ENCODE assay signal across 10 cellular contexts in the genomic region with DNA sequence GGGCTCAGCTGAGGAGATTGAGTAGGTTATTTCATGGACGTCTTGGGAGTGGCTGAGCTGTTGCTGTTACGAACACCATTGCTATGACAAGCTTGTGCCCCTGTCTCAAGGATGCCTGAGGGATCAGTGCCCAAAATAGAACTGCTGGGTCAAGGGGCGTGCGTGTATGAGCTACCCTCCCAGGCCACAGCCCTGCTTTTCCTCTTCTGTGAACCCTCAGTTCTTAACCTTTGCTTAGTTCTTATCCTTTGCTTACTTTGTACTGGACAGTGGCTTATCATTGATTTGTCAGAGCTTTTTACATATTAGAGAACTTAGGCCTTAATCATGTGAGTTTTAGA. TPM values are rescaled to one million over a fixed set of nuclear protein-coding genes. Genes with fewer than 3 reads are reported as not detected.
DNase-seq lines count a peak whose midpoint lies in the region; ATAC-seq and TF ChIP-seq lines count a peak whose summit lies in the region.
"Had no signal": no experiment of that assay in that cellular context is flagged by ENCODE, and none has a peak within 500 bp of the region (broad histone marks: within the 10 kb centered on the region; RNA-seq: fewer than 3 reads in every experiment).

No MANE protein-coding gene starts in this region.

- intact Hi-C loops in Calu3 (cut with micrococcal nuclease; ENCODE audit: unreplicated experiment): no loop called here
- intact Hi-C loops in naive thymus-derived CD4-positive, alpha-beta T cell (cut with micrococcal nuclease): loop anchor here (2.0 to 5.0 kb wide), 3 partner anchors 19 to 173 kb away; a partner anchor contains a TSS

- H3K4me3 ChIP-seq in BLaER1 treated with 17β-estradiol and CSF1 and Interleukin-3, amounts not matched to agents 10 nM and 100 nM: peak overlapping the region in 3 of 10 experiments; percentile 43 to 57 (median 45); a peak in 4 of 20 replicates
- H3K4me3 ChIP-seq in naive thymus-derived CD4-positive, alpha-beta T cell (ENCODE audit: low read length): peak overlapping the region; percentile 68
- H3K4me3 ChIP-seq: GM23248 had no signal

- peaks cover 6% of the 10 kb centered on the region for H3K36me3 Mint-ChIP-seq in Calu3 (ENCODE audit: insufficient read depth, unreplicated experiment)
- peaks cover 82% of the 10 kb centered on the region for H3K36me3 Mint-ChIP-seq in activated CD8-positive, alpha-beta T cell treated with anti-CD3 and anti-CD28 coated beads, Interleukin-2, amount 10 ng/mL, durations not matched to agents 7 days and 5 days (ENCODE audit: low read depth)
- H3K36me3 Mint-ChIP-seq in naive thymus-derived CD4-positive, alpha-beta T cell: peaks cover 5 to 52% (median 28%) of the 10 kb centered on the region in 5 donors

- BruUV-seq in Calu3 (replicated peaks; lab: Mats Ljungman, UMichigan): no TSS peak

- peak overlapping the region; percentile 44 for H3K27ac Mint-ChIP-seq in Calu3 (ENCODE audit: unreplicated experiment)
- peak overlapping the region; percentile 93 for H3K27ac Mint-ChIP-seq in activated CD8-positive, alpha-beta T cell treated with anti-CD3 and anti-CD28 coated beads, Interleukin-2, amount 10 ng/mL, durations not matched to agents 7 days and 5 days
- H3K27ac Mint-ChIP-seq in naive thymus-derived CD4-positive, alpha-beta T cell: peak overlapping the region; percentile 91 to 100 (median 99)

- peaks cover 88 to 97% (median 93%) of the 10 kb centered on the region in 11 experiments for H3K36me3 ChIP-seq in BLaER1 treated with 17β-estradiol and CSF1 and Interleukin-3, amounts not matched to agents 10 nM and 100 nM
- H3K36me3 ChIP-seq in naive thymus-derived CD4-positive, alpha-beta T cell (ENCODE audit: control insufficient read depth in 2 of 3, insufficient read depth in 3 of 3, low read length in 3 of 3): peaks cover 34 to 63% (median 50%) of the 10 kb centered on the region in 3 experiments

- CTCF ChIA-PET in Calu3 (lab: Charles Lee): no interaction called here
- CTCF ChIA-PET in activated CD8-positive, alpha-beta T cell treated with anti-CD3 and anti-CD28 coated beads, Interleukin-2, amount 10 ng/mL, durations not matched to agents 7 days and 5 days (lab: Charles Lee): interaction anchor here (0.7 to 3.4 kb wide), 7 partner anchors 9 to 191 kb away, joined by 3 to 25 read pairs (median 5); a partner anchor contains a TSS
- CTCF ChIA-PET in naive thymus-derived CD4-positive, alpha-beta T cell (lab: Charles Lee): interaction anchor here (0.7 to 8.7 kb wide), 8 partner anchors 9 to 55 kb away, joined by 3 to 68 read pairs (median 5); a partner anchor contains a TSS

- peak overlapping the region in 9 of 11 experiments; percentile 34 to 63 (median 52); a peak in 15 of 22 replicates for H3K27ac ChIP-seq in BLaER1 treated with 17β-estradiol and CSF1 and Interleukin-3, amounts not matched to agents 10 nM and 100 nM
- peak overlapping the region; percentile 92 for H3K27ac ChIP-seq in naive thymus-derived CD4-positive, alpha-beta T cell (ENCODE audit: low read depth, low read length)
- H3K27ac ChIP-seq: GM23248 had no signal

- no peaks in the 10 kb centered on the region for H3K9me3 ChIP-seq in BLaER1 treated with 17β-estradiol and CSF1 and Interleukin-3, amounts not matched to agents 10 nM and 100 nM (replicated peaks in 1 of 11)
- no peaks in the 10 kb centered on the region for H3K9me3 ChIP-seq in naive thymus-derived CD4-positive, alpha-beta T cell (ENCODE audit: control insufficient read depth in 2 of 3, low read length in 3 of 3)

- H3K9ac ChIP-seq in BLaER1 treated with 17β-estradiol and CSF1 and Interleukin-3, amounts not matched to agents 10 nM and 100 nM: peak overlapping the region in 10 of 11 experiments; percentile 9 to 61 (median 45); a peak in 14 of 22 replicates
- H3K9ac ChIP-seq: GM23248 had no signal

- H3K27me3 ChIP-seq in BLaER1 treated with 17β-estradiol and CSF1 and Interleukin-3, amounts not matched to agents 10 nM and 100 nM: no peaks in the 10 kb centered on the region
- H3K27me3 ChIP-seq in naive thymus-derived CD4-positive, alpha-beta T cell (ENCODE audit: control insufficient read depth in 2 of 2, insufficient read depth in 2 of 2, low read length in 2 of 2): no peaks in the 10 kb centered on the region

- TF ChIP-seq CTCF in Calu3 (IDR thresholded peaks at IDR 0.05; ENCODE audit: unreplicated experiment): no peak

- no peaks in the 10 kb centered on the region for H3K27me3 Mint-ChIP-seq in Calu3 (ENCODE audit: unreplicated experiment)
- H3K27me3 Mint-ChIP-seq in activated CD8-positive, alpha-beta T cell treated with anti-CD3 and anti-CD28 coated beads, Interleukin-2, amount 10 ng/mL, durations not matched to agents 7 days and 5 days (ENCODE audit: low read depth): no peaks in the 10 kb centered on the region
- H3K27me3 Mint-ChIP-seq in naive thymus-derived CD4-positive, alpha-beta T cell: no peaks in the 10 kb centered on the region

- H3K4me3 Mint-ChIP-seq in Calu3 (ENCODE audit: low read depth, unreplicated experiment): peak overlapping the region; percentile 24
- H3K4me3 Mint-ChIP-seq in activated CD8-positive, alpha-beta T cell treated with anti-CD3 and anti-CD28 coated beads, Interleukin-2, amount 10 ng/mL, durations not matched to agents 7 days and 5 days: peak overlapping the region; percentile 67
- H3K4me3 Mint-ChIP-seq in naive thymus-derived CD4-positive, alpha-beta T cell: peak overlapping the region; percentile 80 to 97 (median 89)

- POLR2A ChIA-PET in activated CD8-positive, alpha-beta T cell treated with anti-CD3 and anti-CD28 coated beads, Interleukin-2, amount 10 ng/mL, durations not matched to agents 7 days and 5 days (lab: Charles Lee): interaction anchor here (0.5 to 9.3 kb wide), 9 partner anchors 10 to 194 kb away, joined by 3 to 113 read pairs (median 4); a partner anchor contains a TSS
- POLR2A ChIA-PET in naive thymus-derived CD4-positive, alpha-beta T cell (lab: Charles Lee): interaction anchor here (0.8 to 38.6 kb wide), 11 partner anchors 3 to 212 kb away, joined by 3 to 2022 read pairs (median 4); a partner anchor contains a TSS

- no peaks in the 10 kb centered on the region for H3K9me3 Mint-ChIP-seq in Calu3 (ENCODE audit: low read depth, unreplicated experiment)
- H3K9me3 Mint-ChIP-seq in activated CD8-positive, alpha-beta T cell treated with anti-CD3 and anti-CD28 coated beads, Interleukin-2, amount 10 ng/mL, durations not matched to agents 7 days and 5 days (ENCODE audit: insufficient read depth): no peaks in the 10 kb centered on the region
- H3K9me3 Mint-ChIP-seq in naive thymus-derived CD4-positive, alpha-beta T cell: peaks cover 0 to 7% (median 0%) of the 10 kb centered on the region in 11 donors

- peak overlapping the region; percentile 57 to 96 (median 89) for H3K4me2 ChIP-seq in BLaER1 treated with 17β-estradiol and CSF1 and Interleukin-3, amounts not matched to agents 10 nM and 100 nM

- H3K4me1 ChIP-seq in BLaER1 treated with 17β-estradiol and CSF1 and Interleukin-3, amounts not matched to agents 10 nM and 100 nM: peaks cover 60 to 90% (median 71%) of the 10 kb centered on the region in 10 experiments
- H3K4me1 ChIP-seq in naive thymus-derived CD4-positive, alpha-beta T cell (ENCODE audit: control insufficient read depth in 2 of 2, insufficient read depth in 2 of 2, low read length in 2 of 2): peaks cover 72 to 75% of the 10 kb centered on the region in 2 donors

- H3K4me1 Mint-ChIP-seq in Calu3 (ENCODE audit: low read depth, unreplicated experiment): no peaks in the 10 kb centered on the region
- H3K4me1 Mint-ChIP-seq in activated CD8-positive, alpha-beta T cell treated with anti-CD3 and anti-CD28 coated beads, Interleukin-2, amount 10 ng/mL, durations not matched to agents 7 days and 5 days (ENCODE audit: low read depth): peaks cover 65% of the 10 kb centered on the region
- peaks cover 30 to 62% (median 51%) of the 10 kb centered on the region in 7 donors for H3K4me1 Mint-ChIP-seq in naive thymus-derived CD4-positive, alpha-beta T cell

- ATAC-seq in activated CD8-positive, alpha-beta T cell treated with anti-CD3 and anti-CD28 coated beads, Interleukin-2, amount 10 ng/mL, durations not matched to agents 7 days and 5 days: no peak
- ATAC-seq in naive thymus-derived CD4-positive, alpha-beta T cell: no peak
- ATAC-seq in GM21390 (IDR thresholded peaks at IDR 0.05; ENCODE audit: unreplicated experiment) (no peak), HG03457 (IDR thresholded peaks at IDR 0.05; ENCODE audit: unreplicated experiment) (no peak)

- DNase-seq in Calu3 (no peak), Ammon's horn (ENCODE audit: low spot score) (no peak)
- no peak for DNase-seq in activated CD8-positive, alpha-beta T cell treated with anti-CD3 and anti-CD28 coated beads, Interleukin-2, amount 10 ng/mL, durations not matched to agents 7 days and 5 days
- peak in 2 of 9 donors; percentile 28 to 33 for DNase-seq in naive thymus-derived CD4-positive, alpha-beta T cell
- DNase-seq: activated gamma-delta T cell, GM23248, mesendoderm had no signal

- H4K20me1 ChIP-seq in BLaER1 treated with 17β-estradiol and CSF1 and Interleukin-3, amounts not matched to agents 10 nM and 100 nM: peaks cover 71 to 98% (median 93%) of the 10 kb centered on the region in 11 experiments

RNA-seq across cellular contexts. Expression of a gene that starts 9.0 kb away (rescaled TPM):
- total RNA-seq in Calu3 (2022): 10.4 and 12.0 TPM in 2 replicates
- total RNA-seq in activated CD8-positive, alpha-beta T cell treated with anti-CD3 and anti-CD28 coated beads, Interleukin-2, amount 10 ng/mL, durations not matched to agents 7 days and 5 days: 100 to 1,000 TPM; 433 to 445 TPM
- 1,000 to 10,000 TPM in 1 of 5 experiments, 100 to 1,000 TPM in 4; 467 to 1,030 (median 779) TPM for total RNA-seq in naive thymus-derived CD4-positive, alpha-beta T cell
- polyA plus RNA-seq in naive thymus-derived CD4-positive, alpha-beta T cell: 100 to 1,000 TPM; 305 to 880 TPM

RNA-seq across cellular contexts. Expression of a gene that starts 19.2 kb away (rescaled TPM):
- 141 and 144 TPM in 2 replicates for total RNA-seq in Calu3 (2022)
- total RNA-seq in activated CD8-positive, alpha-beta T cell treated with anti-CD3 and anti-CD28 coated beads, Interleukin-2, amount 10 ng/mL, durations not matched to agents 7 days and 5 days: 100 to 1,000 TPM; 176 to 177 TPM
- total RNA-seq in naive thymus-derived CD4-positive, alpha-beta T cell: 100 to 1,000 TPM in 1 of 5 experiments, 10 to 100 TPM in 4; 75.3 to 157 (median 82.1) TPM
- polyA plus RNA-seq in naive thymus-derived CD4-positive, alpha-beta T cell: 100 to 1,000 TPM; 136 to 179 TPM

RNA-seq across cellular contexts. Expression of a gene that starts 27.8 kb away (rescaled TPM):
- 246 and 251 TPM in 2 replicates for total RNA-seq in Calu3 (2022)
- 100 to 1,000 TPM; 174 to 177 TPM for total RNA-seq in activated CD8-positive, alpha-beta T cell treated with anti-CD3 and anti-CD28 coated beads, Interleukin-2, amount 10 ng/mL, durations not matched to agents 7 days and 5 days
- total RNA-seq in naive thymus-derived CD4-positive, alpha-beta T cell: 100 to 1,000 TPM; 122 to 235 (median 194) TPM
- 100 to 1,000 TPM; 417 to 522 TPM for polyA plus RNA-seq in naive thymus-derived CD4-positive, alpha-beta T cell

RNA-seq across cellular contexts. Expression of a gene that starts 36.1 kb away (rescaled TPM):
- total RNA-seq in Calu3 (2022): 22.7 and 24.3 TPM in 2 replicates
- total RNA-seq in activated CD8-positive, alpha-beta T cell treated with anti-CD3 and anti-CD28 coated beads, Interleukin-2, amount 10 ng/mL, durations not matched to agents 7 days and 5 days: 10 to 100 TPM; 76.6 to 77.5 TPM
- 100 to 1,000 TPM in 4 of 5 experiments, 10 to 100 TPM in 1; 57.8 to 323 (median 155) TPM for total RNA-seq in naive thymus-derived CD4-positive, alpha-beta T cell
- 10 to 100 TPM in 1 of 2 donors, 1 to 10 TPM in 1; 6.6 to 25.5 TPM for polyA plus RNA-seq in naive thymus-derived CD4-positive, alpha-beta T cell

RNA-seq across cellular contexts. Expression of a gene that starts 49.6 kb away (rescaled TPM):
- total RNA-seq in Calu3 (2022): 135 and 151 TPM in 2 replicates
- total RNA-seq in activated CD8-positive, alpha-beta T cell treated with anti-CD3 and anti-CD28 coated beads, Interleukin-2, amount 10 ng/mL, durations not matched to agents 7 days and 5 days: 100 to 1,000 TPM; 417 to 455 TPM
- 100 to 1,000 TPM; 234 to 440 (median 240) TPM for total RNA-seq in naive thymus-derived CD4-positive, alpha-beta T cell
- 100 to 1,000 TPM; 401 to 704 TPM for polyA plus RNA-seq in naive thymus-derived CD4-positive, alpha-beta T cell

Comparison
In these comparisons a context has a peak if more than half of its experiments do, and no peak if none do; other contexts are left out.
1. H3K27ac Mint-ChIP-seq: peak in every context shown above with its lines; median percentile 99 in naive thymus-derived CD4-positive, alpha-beta T cell; 93 in activated CD8-positive, alpha-beta T cell treated with anti-CD3 and anti-CD28 coated beads, Interleukin-2, amount 10 ng/mL, durations not matched to agents 7 days and 5 days; 44 in Calu3.
2. H3K4me3 Mint-ChIP-seq: peak in every context shown above with its lines; median percentile 89 in naive thymus-derived CD4-positive, alpha-beta T cell; 67 in activated CD8-positive, alpha-beta T cell treated with anti-CD3 and anti-CD28 coated beads, Interleukin-2, amount 10 ng/mL, durations not matched to agents 7 days and 5 days; 24 in Calu3.
3. RNA of a gene that starts 9.0 kb away (total RNA-seq): 467 to 1,030 TPM in naive thymus-derived CD4-positive, alpha-beta T cell and 433 to 445 TPM in activated CD8-positive, alpha-beta T cell treated with anti-CD3 and anti-CD28 coated beads, Interleukin-2, amount 10 ng/mL, durations not matched to agents 7 days and 5 days; 10.4 to 12.0 TPM in Calu3; every median in the first group is over 10 times any median in the second.